ENCODE assay signal across 8 cellular contexts in genomic region chr6:41638002-41638800, GRCh38. TPM values are rescaled to one million over a fixed set of nuclear protein-coding genes. Genes with fewer than 3 reads are reported as not detected.
A peak's percentile ranks its signal among the peaks of the same experiment; 100 is the strongest.
DNase-seq lines count a peak whose midpoint lies in the region; ATAC-seq, FAIRE-seq and TF ChIP-seq lines count a peak whose summit lies in the region.

MDFI (plus strand) TSS chr6:41638468; CDS start chr6:41638750, 282 bp downstream.

- H3K36me3 Mint-ChIP-seq in activated CD8-positive, alpha-beta T cell treated with anti-CD3 and anti-CD28 coated beads for 36 hours (ENCODE audit: low read depth): no peaks in the 10 kb centered on the region

- TF ChIP-seq CTCF in activated CD8-positive, alpha-beta T cell treated with anti-CD3 and anti-CD28 coated beads for 36 hours (IDR thresholded peaks at IDR 0.05): no peak
- no peak for TF ChIP-seq CTCF in D721Med (IDR thresholded peaks at IDR 0.05; ENCODE audit: insufficient read depth, missing control alignments)

- POLR2A ChIA-PET in activated CD8-positive, alpha-beta T cell treated with anti-CD3 and anti-CD28 coated beads for 36 hours (lab: Charles Lee): no interaction called here

- peaks cover 34% of the 10 kb centered on the region for H3K27me3 Mint-ChIP-seq in activated CD8-positive, alpha-beta T cell treated with anti-CD3 and anti-CD28 coated beads for 36 hours

- peak; percentile 58 to 84 for DNase-seq in HAP-1 (ENCODE audit: low spot score in 2 of 2)
- DNase-seq in activated CD8-positive, alpha-beta T cell treated with anti-CD3 and anti-CD28 coated beads for 36 hours: no peak
- peak; percentile 48 to 85 (median 78) for DNase-seq in right cardiac atrium
- peak; percentile 62 for DNase-seq in retina
- DNase-seq in NCI-H2171 (lab: John Stamatoyannopoulos, UW): no peak
- DNase-seq in D721Med (ENCODE audit: insufficient read length, low spot score): no peak
- DNase-seq in NCI-H226: no peak
- no peak for DNase-seq in activated effector memory CD4-positive, alpha-beta T cell treated with Interleukin-2 at 50 U/mL for 16 hours

- H3K4me1 ChIP-seq in HAP-1: peaks cover 4% of the 10 kb centered on the region
- no peaks in the 10 kb centered on the region for H3K4me1 ChIP-seq in right cardiac atrium (ENCODE audit: control insufficient read depth, insufficient read depth, low read length)

- no peak within 1 kb of the TSS for H3K27ac Mint-ChIP-seq in activated CD8-positive, alpha-beta T cell treated with anti-CD3 and anti-CD28 coated beads for 36 hours

- 1% methylated on average over 75 of the region's 75 CpGs for WGBS in right cardiac atrium

- H3K36me3 ChIP-seq in HAP-1 (replicated peaks): no peaks in the 10 kb centered on the region

- H3K9me3 Mint-ChIP-seq in activated CD8-positive, alpha-beta T cell treated with anti-CD3 and anti-CD28 coated beads for 36 hours: no peaks in the 10 kb centered on the region

- intact Hi-C loops in activated CD8-positive, alpha-beta T cell treated with anti-CD3 and anti-CD28 coated beads for 36 hours (cut with micrococcal nuclease): no loop called here
- intact Hi-C loops in right cardiac atrium (cut with DNase I): no loop called here

- ATAC-seq in activated CD8-positive, alpha-beta T cell treated with anti-CD3 and anti-CD28 coated beads for 36 hours: peak; percentile 30
- ATAC-seq in right cardiac atrium: peak; percentile 42 to 51

- FAIRE-seq in D721Med (lab: Jason Lieb, UNC): no peak

- H3K9me3 ChIP-seq in HAP-1 (no peaks in the 10 kb centered on the region), right cardiac atrium (ENCODE audit: control insufficient read depth, low read length) (no peaks in the 10 kb centered on the region)

- in situ Hi-C loops in HAP-1 (cut with MboI; ENCODE audit: low sequenced_read_pairs): no loop called here

- peak within 1 kb of the TSS; percentile 66 for H3K4me3 ChIP-seq in HAP-1
- H3K4me3 ChIP-seq in right cardiac atrium (ENCODE audit: low read length): peak within 1 kb of the TSS; percentile 54

- CTCF ChIA-PET in activated CD8-positive, alpha-beta T cell treated with anti-CD3 and anti-CD28 coated beads for 36 hours (lab: Charles Lee): no interaction called here

- H3K4me3 Mint-ChIP-seq in activated CD8-positive, alpha-beta T cell treated with anti-CD3 and anti-CD28 coated beads for 36 hours: peak within 1 kb of the TSS; percentile 45

- no peaks in the 10 kb centered on the region for H3K27me3 ChIP-seq in HAP-1 (ENCODE audit: low read depth)
- no peaks in the 10 kb centered on the region for H3K27me3 ChIP-seq in right cardiac atrium (ENCODE audit: control insufficient read depth, insufficient read depth)

- peaks cover 4% of the 10 kb centered on the region for H3K4me1 Mint-ChIP-seq in activated CD8-positive, alpha-beta T cell treated with anti-CD3 and anti-CD28 coated beads for 36 hours (ENCODE audit: low read depth)

- H3K27ac ChIP-seq in right cardiac atrium (ENCODE audit: low read length): no peak within 1 kb of the TSS

RNA-seq across cellular contexts. Expression of gene MDFI, which starts in this region (rescaled TPM):
- total RNA-seq in activated CD8-positive, alpha-beta T cell treated with anti-CD3 and anti-CD28 coated beads for 36 hours: not detected
- 10 to 100 TPM in 2 of 4 donors, 1 to 10 TPM in 2; 8.0 to 11.9 (median 10.0) TPM for total RNA-seq in right cardiac atrium
- 4.9 TPM for polyA plus RNA-seq in right cardiac atrium

Comparison
In these comparisons a context has a peak if more than half of its experiments do, and no peak if none do; other contexts are left out.
1. RNA of gene MDFI (total RNA-seq): 8.0 to 11.9 TPM in right cardiac atrium; not detected in activated CD8-positive, alpha-beta T cell treated with anti-CD3 and anti-CD28 coated beads for 36 hours; every median in the first group is over 4 times any median in the second.
2. Peak in ATAC-seq in activated CD8-positive, alpha-beta T cell treated with anti-CD3 and anti-CD28 coated beads for 36 hours; RNA of the gene not detected or under 1 TPM.
3. DNase-seq: peak in HAP-1 (2 of 2), right cardiac atrium (3 of 3) and retina (single experiment); none in activated CD8-positive, alpha-beta T cell treated with anti-CD3 and anti-CD28 coated beads for 36 hours (single experiment), NCI-H2171 (single experiment), D721Med (single experiment), NCI-H226 (single experiment) and activated effector memory CD4-positive, alpha-beta T cell treated with Interleukin-2 at 50 U/mL for 16 hours (single experiment).